Comparison of ENCODE assay signal across 9 cellular contexts in genomic region chr11:6258571-6258998, GRCh38. TPM values are rescaled to one million over a fixed set of nuclear protein-coding genes. Genes with fewer than 3 reads are reported as not detected.
DNase-seq lines count a peak whose midpoint lies in the region; ATAC-seq and TF ChIP-seq lines count a peak whose summit lies in the region.
"Had no signal": no experiment of that assay in that cellular context is flagged by ENCODE, and none has a peak within 500 bp of the region (broad histone marks: within the 10 kb centered on the region; RNA-seq: fewer than 3 reads in every experiment).

No MANE protein-coding gene starts in this region.

- H3K9me3 Mint-ChIP-seq in activated T-cell treated with anti-CD3 and anti-CD28 coated beads, Interleukin-2, amount 50 U/mL, for 4 hours = no peaks in the 10 kb centered on the region
- H3K9me3 Mint-ChIP-seq in activated T-helper 1 cell treated with anti-CD3 and anti-CD28 coated beads, Interleukin-12 subunit alpha, Interleukin-12 subunit beta, Interleukin-2, Interleukin-4 antibody, amounts not matched to agents 30 ng/mL and 10 ng/mL and 1 ng/mL, durations not matched to agents 14 hours and 24 hours and 36 hours = no peaks in the 10 kb centered on the region
- H3K9me3 Mint-ChIP-seq: activated naive CD8-positive, alpha-beta T cell treated with anti-CD3 and anti-CD28 coated beads, Interleukin-2, amount 10 ng/mL, durations not matched to agents 7 days and 5 days had no signal

- no peak for TF ChIP-seq CTCF in tibial artery (IDR thresholded peaks at IDR 0.05)

- H3K36me3 ChIP-seq in tibial artery = no peaks in the 10 kb centered on the region
- H3K36me3 ChIP-seq: BLaER1 treated with 17β-estradiol and CSF1 and Interleukin-3, amounts not matched to agents 10 nM and 100 nM had no signal

- H3K4me1 ChIP-seq in tibial artery = peaks cover 0 to 19% (median 16%) of the 10 kb centered on the region in 4 donors
- H3K4me1 ChIP-seq: BLaER1 treated with 17β-estradiol and CSF1 and Interleukin-3, amounts not matched to agents 10 nM and 100 nM had no signal

- H3K27me3 Mint-ChIP-seq in activated T-cell treated with anti-CD3 and anti-CD28 coated beads, Interleukin-2, amount 50 U/mL, for 4 hours (ENCODE audit: low read depth) = peaks cover 17% of the 10 kb centered on the region
- peaks cover 12% of the 10 kb centered on the region for H3K27me3 Mint-ChIP-seq in activated T-helper 1 cell treated with anti-CD3 and anti-CD28 coated beads, Interleukin-12 subunit alpha, Interleukin-12 subunit beta, Interleukin-2, Interleukin-4 antibody, amounts not matched to agents 30 ng/mL and 10 ng/mL and 1 ng/mL, durations not matched to agents 14 hours and 24 hours and 36 hours (ENCODE audit: insufficient read depth)

- peak; percentile 21 to 31 for ATAC-seq in activated T-cell treated with anti-CD3 and anti-CD28 coated beads, Interleukin-2, amount 50 U/mL, for 4 hours
- ATAC-seq in HG03571 (IDR thresholded peaks at IDR 0.05; ENCODE audit: unreplicated experiment) = no peak

- no peak overlapping the region for H3K27ac Mint-ChIP-seq in activated T-helper 1 cell treated with anti-CD3 and anti-CD28 coated beads, Interleukin-12 subunit alpha, Interleukin-12 subunit beta, Interleukin-2, Interleukin-4 antibody, amounts not matched to agents 30 ng/mL and 10 ng/mL and 1 ng/mL, durations not matched to agents 14 hours and 24 hours and 36 hours
- H3K27ac Mint-ChIP-seq: activated naive CD8-positive, alpha-beta T cell treated with anti-CD3 and anti-CD28 coated beads, Interleukin-2, amount 10 ng/mL, durations not matched to agents 7 days and 5 days had no signal

- peak overlapping the region; percentile 67 for H3K4me3 Mint-ChIP-seq in activated T-cell treated with anti-CD3 and anti-CD28 coated beads, Interleukin-2, amount 50 U/mL, for 4 hours
- no peak overlapping the region for H3K4me3 Mint-ChIP-seq in activated T-helper 1 cell treated with anti-CD3 and anti-CD28 coated beads, Interleukin-12 subunit alpha, Interleukin-12 subunit beta, Interleukin-2, Interleukin-4 antibody, amounts not matched to agents 30 ng/mL and 10 ng/mL and 1 ng/mL, durations not matched to agents 14 hours and 24 hours and 36 hours

- H3K4me1 Mint-ChIP-seq in activated T-cell treated with anti-CD3 and anti-CD28 coated beads, Interleukin-2, amount 50 U/mL, for 4 hours (ENCODE audit: low read depth) = peaks cover 3% of the 10 kb centered on the region
- H3K4me1 Mint-ChIP-seq in activated T-helper 1 cell treated with anti-CD3 and anti-CD28 coated beads, Interleukin-12 subunit alpha, Interleukin-12 subunit beta, Interleukin-2, Interleukin-4 antibody, amounts not matched to agents 30 ng/mL and 10 ng/mL and 1 ng/mL, durations not matched to agents 14 hours and 24 hours and 36 hours (ENCODE audit: low read depth) = no peaks in the 10 kb centered on the region
- H3K4me1 Mint-ChIP-seq: activated naive CD8-positive, alpha-beta T cell treated with anti-CD3 and anti-CD28 coated beads, Interleukin-2, amount 10 ng/mL, durations not matched to agents 7 days and 5 days had no signal

- peak overlapping the region; percentile 67; the same call in 1 of the 2 replicates for H3K4me3 ChIP-seq in iPS-18c (ENCODE audit: insufficient read depth, low read depth, low read length)
- H3K4me3 ChIP-seq in tibial artery = peak overlapping the region; percentile 33 to 50
- H3K4me3 ChIP-seq: BLaER1 treated with 17β-estradiol and CSF1 and Interleukin-3, amounts not matched to agents 10 nM and 100 nM had no signal

- no peak for DNase-seq in activated T-cell treated with anti-CD3 and anti-CD28 coated beads, Interleukin-2, amount 50 U/mL, for 4 hours
- no peak for DNase-seq in activated T-cell treated with anti-CD3 and anti-CD28 coated beads for 4 hours
- no peak for DNase-seq in tibial artery
- no peak for DNase-seq in activated T-helper 1 cell treated with anti-CD3 and anti-CD28 coated beads, Interleukin-12 subunit alpha, Interleukin-12 subunit beta, Interleukin-2, Interleukin-4 antibody, amounts not matched to agents 30 ng/mL and 10 ng/mL and 1 ng/mL, durations not matched to agents 14 hours and 24 hours and 36 hours (ENCODE audit: low spot score)
- DNase-seq: activated naive CD8-positive, alpha-beta T cell treated with anti-CD3 and anti-CD28 coated beads, Interleukin-2, amount 10 ng/mL, durations not matched to agents 7 days and 5 days had no signal

- H3K9me3 ChIP-seq in iPS-18c (ENCODE audit: control insufficient read depth, insufficient read depth, low read length) = no peaks in the 10 kb centered on the region
- no peaks in the 10 kb centered on the region for H3K9me3 ChIP-seq in tibial artery

- H3K27ac ChIP-seq in tibial artery = no peak overlapping the region
- H3K27ac ChIP-seq: BLaER1 treated with 17β-estradiol and CSF1 and Interleukin-3, amounts not matched to agents 10 nM and 100 nM had no signal

- peaks cover 0 to 50% of the 10 kb centered on the region in 2 donors for H3K27me3 ChIP-seq in tibial artery
- H3K27me3 ChIP-seq: BLaER1 treated with 17β-estradiol and CSF1 and Interleukin-3, amounts not matched to agents 10 nM and 100 nM had no signal

- no peaks in the 10 kb centered on the region for H3K36me3 Mint-ChIP-seq in activated T-cell treated with anti-CD3 and anti-CD28 coated beads, Interleukin-2, amount 50 U/mL, for 4 hours (ENCODE audit: insufficient read depth)
- H3K36me3 Mint-ChIP-seq in activated T-helper 1 cell treated with anti-CD3 and anti-CD28 coated beads, Interleukin-12 subunit alpha, Interleukin-12 subunit beta, Interleukin-2, Interleukin-4 antibody, amounts not matched to agents 30 ng/mL and 10 ng/mL and 1 ng/mL, durations not matched to agents 14 hours and 24 hours and 36 hours (ENCODE audit: low read depth) = no peaks in the 10 kb centered on the region
- H3K36me3 Mint-ChIP-seq: activated naive CD8-positive, alpha-beta T cell treated with anti-CD3 and anti-CD28 coated beads, Interleukin-2, amount 10 ng/mL, durations not matched to agents 7 days and 5 days had no signal

- intact Hi-C loops in tibial artery (cut with DNase I; ENCODE audit: low total_unique reads) = no loop called here
- intact Hi-C loops in activated T-helper 1 cell treated with anti-CD3 and anti-CD28 coated beads, Interleukin-12 subunit alpha, Interleukin-12 subunit beta, Interleukin-2, Interleukin-4 antibody, amounts not matched to agents 30 ng/mL and 10 ng/mL and 1 ng/mL, durations not matched to agents 14 hours and 24 hours and 36 hours (cut with micrococcal nuclease) = loop anchor here (2.0 kb wide), 2 partner anchors 24 to 56 kb away; partner anchors contain the start of gene FHIP1B

RNA-seq across cellular contexts. Expression of gene CCKBR, which starts 1.1 kb away (rescaled TPM):
- total RNA-seq in activated T-cell treated with anti-CD3 and anti-CD28 coated beads, Interleukin-2, amount 50 U/mL, for 4 hours = not detected
- total RNA-seq in activated T-helper 1 cell treated with anti-CD3 and anti-CD28 coated beads, Interleukin-12 subunit alpha, Interleukin-12 subunit beta, Interleukin-2, Interleukin-4 antibody, amounts not matched to agents 30 ng/mL and 10 ng/mL and 1 ng/mL, durations not matched to agents 14 hours and 24 hours and 36 hours = not detected in 2 replicates
- total RNA-seq: activated naive CD8-positive, alpha-beta T cell treated with anti-CD3 and anti-CD28 coated beads, Interleukin-2, amount 10 ng/mL, durations not matched to agents 7 days and 5 days; renal cortical epithelial cell had no signal

RNA-seq across cellular contexts. Expression of gene CNGA4, which starts 19.7 kb away (rescaled TPM):
- total RNA-seq in activated T-cell treated with anti-CD3 and anti-CD28 coated beads, Interleukin-2, amount 50 U/mL, for 4 hours = not detected
- total RNA-seq in activated T-helper 1 cell treated with anti-CD3 and anti-CD28 coated beads, Interleukin-12 subunit alpha, Interleukin-12 subunit beta, Interleukin-2, Interleukin-4 antibody, amounts not matched to agents 30 ng/mL and 10 ng/mL and 1 ng/mL, durations not matched to agents 14 hours and 24 hours and 36 hours = 0.10 TPM in 1 of 2 replicates, not detected in the other

RNA-seq across cellular contexts. Expression of gene FHIP1B, which starts 24.1 kb away (rescaled TPM):
- 10 to 100 TPM; 21.5 to 27.1 (median 22.9) TPM for total RNA-seq in activated T-cell treated with anti-CD3 and anti-CD28 coated beads, Interleukin-2, amount 50 U/mL, for 4 hours
- total RNA-seq in activated T-helper 1 cell treated with anti-CD3 and anti-CD28 coated beads, Interleukin-12 subunit alpha, Interleukin-12 subunit beta, Interleukin-2, Interleukin-4 antibody, amounts not matched to agents 30 ng/mL and 10 ng/mL and 1 ng/mL, durations not matched to agents 14 hours and 24 hours and 36 hours = 19.3 TPM in 2 replicates

RNA-seq across cellular contexts. Expression of gene C11orf42, which starts 53.2 kb away (rescaled TPM):
- total RNA-seq in activated T-cell treated with anti-CD3 and anti-CD28 coated beads, Interleukin-2, amount 50 U/mL, for 4 hours = not detected
- total RNA-seq in activated T-helper 1 cell treated with anti-CD3 and anti-CD28 coated beads, Interleukin-12 subunit alpha, Interleukin-12 subunit beta, Interleukin-2, Interleukin-4 antibody, amounts not matched to agents 30 ng/mL and 10 ng/mL and 1 ng/mL, durations not matched to agents 14 hours and 24 hours and 36 hours = not detected in 2 replicates
- total RNA-seq: activated naive CD8-positive, alpha-beta T cell treated with anti-CD3 and anti-CD28 coated beads, Interleukin-2, amount 10 ng/mL, durations not matched to agents 7 days and 5 days; renal cortical epithelial cell had no signal

RNA-seq across cellular contexts. Expression of gene OR52W1, which starts 59.6 kb away (rescaled TPM):
- not detected for total RNA-seq in activated T-cell treated with anti-CD3 and anti-CD28 coated beads, Interleukin-2, amount 50 U/mL, for 4 hours
- total RNA-seq in activated T-helper 1 cell treated with anti-CD3 and anti-CD28 coated beads, Interleukin-12 subunit alpha, Interleukin-12 subunit beta, Interleukin-2, Interleukin-4 antibody, amounts not matched to agents 30 ng/mL and 10 ng/mL and 1 ng/mL, durations not matched to agents 14 hours and 24 hours and 36 hours = not detected in 2 replicates
- total RNA-seq: activated naive CD8-positive, alpha-beta T cell treated with anti-CD3 and anti-CD28 coated beads, Interleukin-2, amount 10 ng/mL, durations not matched to agents 7 days and 5 days; renal cortical epithelial cell had no signal
